ENCODE assay signal across 1 cellular context in the genomic region with DNA sequence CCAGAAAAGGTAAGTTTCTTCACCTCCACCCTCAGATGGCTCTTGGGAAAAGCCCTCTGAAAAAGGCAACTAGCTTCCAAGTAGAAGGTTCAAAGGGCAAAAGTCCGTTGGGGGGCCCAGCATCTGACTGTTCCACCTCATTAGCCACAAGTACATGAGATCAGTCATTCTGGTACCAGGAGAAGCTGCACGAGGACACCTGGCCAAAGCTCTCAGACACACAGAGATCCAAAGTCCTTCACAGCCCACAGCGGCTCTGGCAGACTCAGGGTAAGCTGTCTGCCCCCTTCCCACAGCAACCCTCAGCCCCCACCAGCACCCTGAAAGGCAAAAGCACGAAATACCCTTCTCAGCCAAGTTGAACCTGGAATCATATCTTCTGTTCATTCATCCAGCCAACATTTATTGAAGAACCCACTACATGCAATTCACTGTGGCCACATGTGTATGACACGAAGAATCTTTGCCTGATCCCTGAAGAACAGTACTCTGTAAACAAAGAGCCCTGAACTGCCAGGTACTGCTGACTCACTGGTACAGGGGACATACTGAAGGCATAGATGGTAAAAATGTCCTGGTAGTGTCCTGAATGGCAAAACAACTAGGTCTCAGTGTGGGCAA.
TF ChIP-seq lines count a peak whose summit lies in the region.

No MANE protein-coding gene starts in this region.

TF ChIP-seq in K562, 482 proteins besides CTCF, POLR2A, EP300 and RAD21 (continued from another document):
- TF ChIP-seq HNRNPLL (IDR thresholded peaks at IDR 0.05; ENCODE audit: low read depth, low read length, poor library complexity, severe bottlenecking) (no peak), ZMIZ1 (IDR thresholded peaks at IDR 0.05; ENCODE audit: low read depth in 2 of 2, low read length in 2 of 2) (no peak), ZSCAN32 (CRISPR knock-in tag; IDR thresholded peaks at IDR 0.05) (no peak), THRB (CRISPR knock-in tag; conservative IDR thresholded peaks at IDR 0.05) (no peak), ZC3H11A (IDR thresholded peaks at IDR 0.05; ENCODE audit: low read depth, low read length) (no peak), EGR1 (conservative IDR thresholded peaks at IDR 0.05) (no peak), CHD1 (IDR thresholded peaks at IDR 0.05; ENCODE audit: low read length) (no peak), MAFK (IDR thresholded peaks at IDR 0.05; ENCODE audit: low read length) (peak; percentile 35; the same call in 1 of the 2 replicates), FOS (IDR thresholded peaks at IDR 0.05; ENCODE audit: extremely low read depth, insufficient read length) (no peak), POLR2G (IDR thresholded peaks at IDR 0.05; ENCODE audit: low read depth, low read length) (no peak), NFXL1 (CRISPR knock-in tag; IDR thresholded peaks at IDR 0.05) (no peak), ZNF146 (CRISPR knock-in tag; IDR thresholded peaks at IDR 0.05; ENCODE audit: unreplicated experiment) (no peak), HIVEP1 (CRISPR knock-in tag; IDR thresholded peaks at IDR 0.05) (no peak), FOXP1 (CRISPR knock-in tag; IDR thresholded peaks at IDR 0.05) (peak; percentile 58; the same call in 1 of the 2 replicates), HSF4 (CRISPR knock-in tag; IDR thresholded peaks at IDR 0.05; ENCODE audit: borderline replicate concordance) (no peak), ZNF766 (CRISPR knock-in tag; conservative IDR thresholded peaks at IDR 0.05) (no peak), ZNF408 (CRISPR knock-in tag; IDR thresholded peaks at IDR 0.05; ENCODE audit: low read depth) (no peak), ESRRB (CRISPR knock-in tag; IDR thresholded peaks at IDR 0.05; ENCODE audit: borderline replicate concordance) (no peak), TAF1 (IDR thresholded peaks at IDR 0.05; ENCODE audit: control insufficient read depth, extremely low read depth, insufficient read depth, low read length, severe bottlenecking) (no peak), ARID1B (IDR thresholded peaks at IDR 0.05) (peak; percentile 55), TARDBP (IDR thresholded peaks at IDR 0.05) (no peak), ZKSCAN8 (CRISPR knock-in tag; IDR thresholded peaks at IDR 0.05) (no peak), ZNF274 (IDR thresholded peaks at IDR 0.05; ENCODE audit: borderline replicate concordance, low read depth, low read length) (no peak), MTF1 (CRISPR knock-in tag; IDR thresholded peaks at IDR 0.05; ENCODE audit: borderline replicate concordance) (no peak), SNAPC5 (CRISPR knock-in tag; IDR thresholded peaks at IDR 0.05) (no peak), BMI1 (IDR thresholded peaks at IDR 0.05; ENCODE audit: low read length) (no peak), RBFOX2 (IDR thresholded peaks at IDR 0.05; ENCODE audit: low read depth, low read length) (no peak), PATZ1 (CRISPR knock-in tag; IDR thresholded peaks at IDR 0.05; ENCODE audit: borderline replicate concordance) (no peak), SAFB (IDR thresholded peaks at IDR 0.05; ENCODE audit: borderline replicate concordance, low read depth, low read length) (no peak), SMAD1 (IDR thresholded peaks at IDR 0.05; ENCODE audit: low read depth, low read length, partially characterized antibody) (no peak), CLOCK (CRISPR knock-in tag; IDR thresholded peaks at IDR 0.05; ENCODE audit: borderline replicate concordance) (no peak), ZNF133 (CRISPR knock-in tag; IDR thresholded peaks at IDR 0.05) (no peak), MECOM (CRISPR knock-in tag; IDR thresholded peaks at IDR 0.05) (no peak), ZBED1 (IDR thresholded peaks at IDR 0.05) (no peak), CSDE1 (IDR thresholded peaks at IDR 0.05) (no peak)
- TF ChIP-seq, protein P1, sequence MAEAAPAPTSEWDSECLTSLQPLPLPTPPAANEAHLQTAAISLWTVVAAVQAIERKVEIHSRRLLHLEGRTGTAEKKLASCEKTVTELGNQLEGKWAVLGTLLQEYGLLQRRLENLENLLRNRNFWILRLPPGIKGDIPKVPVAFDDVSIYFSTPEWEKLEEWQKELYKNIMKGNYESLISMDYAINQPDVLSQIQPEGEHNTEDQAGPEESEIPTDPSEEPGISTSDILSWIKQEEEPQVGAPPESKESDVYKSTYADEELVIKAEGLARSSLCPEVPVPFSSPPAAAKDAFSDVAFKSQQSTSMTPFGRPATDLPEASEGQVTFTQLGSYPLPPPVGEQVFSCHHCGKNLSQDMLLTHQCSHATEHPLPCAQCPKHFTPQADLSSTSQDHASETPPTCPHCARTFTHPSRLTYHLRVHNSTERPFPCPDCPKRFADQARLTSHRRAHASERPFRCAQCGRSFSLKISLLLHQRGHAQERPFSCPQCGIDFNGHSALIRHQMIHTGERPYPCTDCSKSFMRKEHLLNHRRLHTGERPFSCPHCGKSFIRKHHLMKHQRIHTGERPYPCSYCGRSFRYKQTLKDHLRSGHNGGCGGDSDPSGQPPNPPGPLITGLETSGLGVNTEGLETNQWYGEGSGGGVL (CRISPR knock-in tag; IDR thresholded peaks at IDR 0.05), result no peak
- TF ChIP-seq, protein P2, sequence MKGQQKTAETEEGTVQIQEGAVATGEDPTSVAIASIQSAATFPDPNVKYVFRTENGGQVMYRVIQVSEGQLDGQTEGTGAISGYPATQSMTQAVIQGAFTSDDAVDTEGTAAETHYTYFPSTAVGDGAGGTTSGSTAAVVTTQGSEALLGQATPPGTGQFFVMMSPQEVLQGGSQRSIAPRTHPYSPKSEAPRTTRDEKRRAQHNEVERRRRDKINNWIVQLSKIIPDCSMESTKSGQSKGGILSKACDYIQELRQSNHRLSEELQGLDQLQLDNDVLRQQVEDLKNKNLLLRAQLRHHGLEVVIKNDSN (CRISPR knock-in tag; IDR thresholded peaks at IDR 0.05), result no peak
- TF ChIP-seq, protein P3, sequence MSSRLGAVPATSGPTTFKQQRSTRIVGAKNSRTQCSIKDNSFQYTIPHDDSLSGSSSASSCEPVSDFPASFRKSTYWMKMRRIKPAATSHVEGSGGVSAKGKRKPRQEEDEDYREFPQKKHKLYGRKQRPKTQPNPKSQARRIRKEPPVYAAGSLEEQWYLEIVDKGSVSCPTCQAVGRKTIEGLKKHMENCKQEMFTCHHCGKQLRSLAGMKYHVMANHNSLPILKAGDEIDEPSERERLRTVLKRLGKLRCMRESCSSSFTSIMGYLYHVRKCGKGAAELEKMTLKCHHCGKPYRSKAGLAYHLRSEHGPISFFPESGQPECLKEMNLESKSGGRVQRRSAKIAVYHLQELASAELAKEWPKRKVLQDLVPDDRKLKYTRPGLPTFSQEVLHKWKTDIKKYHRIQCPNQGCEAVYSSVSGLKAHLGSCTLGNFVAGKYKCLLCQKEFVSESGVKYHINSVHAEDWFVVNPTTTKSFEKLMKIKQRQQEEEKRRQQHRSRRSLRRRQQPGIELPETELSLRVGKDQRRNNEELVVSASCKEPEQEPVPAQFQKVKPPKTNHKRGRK (tag; IDR thresholded peaks at IDR 0.05), result no peak
